Comparison of ENCODE assay signal across 1 cellular context in the genomic region with DNA sequence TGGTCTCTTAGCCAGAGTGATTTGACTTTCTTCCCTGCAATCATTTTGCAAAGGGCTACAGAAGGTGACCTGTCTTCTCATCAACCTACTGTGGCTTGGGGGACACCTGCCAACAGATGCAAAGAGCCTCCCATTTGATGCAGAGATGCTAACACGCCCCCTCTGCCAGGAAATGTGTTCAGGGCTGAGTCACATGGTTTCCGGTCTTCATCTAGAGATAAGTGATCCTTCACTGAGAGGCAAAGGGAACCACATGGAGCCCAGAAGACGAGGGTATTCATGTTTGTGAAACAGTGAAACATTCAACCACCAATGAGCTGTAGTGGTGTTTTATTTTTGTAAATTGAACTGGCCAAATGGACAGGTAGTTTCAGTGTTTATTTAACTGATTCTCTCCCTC.
A peak's percentile ranks its signal among the peaks of the same experiment; 100 is the strongest.
TF ChIP-seq lines count a peak whose summit lies in the region.

No MANE protein-coding gene starts in this region.

TF ChIP-seq in K562, 482 proteins besides CTCF, POLR2A, EP300 and RAD21 (continued from another document):
- TF ChIP-seq, protein P1, sequence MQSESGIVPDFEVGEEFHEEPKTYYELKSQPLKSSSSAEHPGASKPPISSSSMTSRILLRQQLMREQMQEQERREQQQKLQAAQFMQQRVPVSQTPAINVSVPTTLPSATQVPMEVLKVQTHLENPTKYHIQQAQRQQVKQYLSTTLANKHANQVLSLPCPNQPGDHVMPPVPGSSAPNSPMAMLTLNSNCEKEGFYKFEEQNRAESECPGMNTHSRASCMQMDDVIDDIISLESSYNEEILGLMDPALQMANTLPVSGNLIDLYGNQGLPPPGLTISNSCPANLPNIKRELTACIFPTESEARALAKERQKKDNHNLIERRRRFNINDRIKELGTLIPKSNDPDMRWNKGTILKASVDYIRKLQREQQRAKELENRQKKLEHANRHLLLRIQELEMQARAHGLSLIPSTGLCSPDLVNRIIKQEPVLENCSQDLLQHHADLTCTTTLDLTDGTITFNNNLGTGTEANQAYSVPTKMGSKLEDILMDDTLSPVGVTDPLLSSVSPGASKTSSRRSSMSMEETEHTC (IDR thresholded peaks at IDR 0.05) = no peak
- TF ChIP-seq ZNF324 (CRISPR knock-in tag; IDR thresholded peaks at IDR 0.05) (no peak), NRF1 (conservative IDR thresholded peaks at IDR 0.05 in 1 of 2, IDR thresholded peaks at IDR 0.05 in 1 of 2) (no peak), NCOA6 (IDR thresholded peaks at IDR 0.05) (no peak), ZNF174 (CRISPR knock-in tag; IDR thresholded peaks at IDR 0.05) (no peak), ATF1 (CRISPR knock-in tag; IDR thresholded peaks at IDR 0.05) (no peak), ATF1 (tag; IDR thresholded peaks at IDR 0.05) (no peak), SMC3 (conservative IDR thresholded peaks at IDR 0.05; ENCODE audit: insufficient read depth, low read depth, low read length) (no peak), PHB2 (IDR thresholded peaks at IDR 0.05; ENCODE audit: low read depth) (no peak), GABPA (tag; conservative IDR thresholded peaks at IDR 0.05; ENCODE audit: low read depth) (0 out of 2 replicates have a peak, but pooled peaks have one; percentile 14), ZNF668 (CRISPR knock-in tag; IDR thresholded peaks at IDR 0.05) (no peak), ZNF165 (CRISPR knock-in tag; IDR thresholded peaks at IDR 0.05; ENCODE audit: borderline replicate concordance) (no peak), CHD1 (IDR thresholded peaks at IDR 0.05; ENCODE audit: low read length) (no peak), NR2C1 (IDR thresholded peaks at IDR 0.05) (no peak), NR2C1 (tag; IDR thresholded peaks at IDR 0.05) (no peak), FUS (optimal IDR thresholded peaks at IDR 0.05; ENCODE audit: low read depth, low read length) (no peak), CBFA2T2 (conservative IDR thresholded peaks at IDR 0.05) (no peak), L3MBTL2 (IDR thresholded peaks at IDR 0.05) (peak; percentile 82), SAFB2 (IDR thresholded peaks at IDR 0.05; ENCODE audit: borderline replicate concordance, low read depth, low read length, severe bottlenecking) (no peak), ILK (tag; IDR thresholded peaks at IDR 0.05; ENCODE audit: borderline replicate concordance, low read depth) (no peak), ZNF766 (CRISPR knock-in tag; conservative IDR thresholded peaks at IDR 0.05) (no peak), COPS2 (conservative IDR thresholded peaks at IDR 0.05) (no peak)
- TF ChIP-seq, protein P2, sequence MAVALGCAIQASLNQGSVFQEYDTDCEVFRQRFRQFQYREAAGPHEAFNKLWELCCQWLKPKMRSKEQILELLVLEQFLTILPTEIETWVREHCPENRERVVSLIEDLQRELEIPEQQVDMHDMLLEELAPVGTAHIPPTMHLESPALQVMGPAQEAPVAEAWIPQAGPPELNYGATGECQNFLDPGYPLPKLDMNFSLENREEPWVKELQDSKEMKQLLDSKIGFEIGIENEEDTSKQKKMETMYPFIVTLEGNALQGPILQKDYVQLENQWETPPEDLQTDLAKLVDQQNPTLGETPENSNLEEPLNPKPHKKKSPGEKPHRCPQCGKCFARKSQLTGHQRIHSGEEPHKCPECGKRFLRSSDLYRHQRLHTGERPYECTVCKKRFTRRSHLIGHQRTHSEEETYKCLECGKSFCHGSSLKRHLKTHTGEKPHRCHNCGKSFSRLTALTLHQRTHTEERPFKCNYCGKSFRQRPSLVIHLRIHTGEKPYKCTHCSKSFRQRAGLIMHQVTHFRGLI (CRISPR knock-in tag; IDR thresholded peaks at IDR 0.05) = no peak
- TF ChIP-seq, protein P3, sequence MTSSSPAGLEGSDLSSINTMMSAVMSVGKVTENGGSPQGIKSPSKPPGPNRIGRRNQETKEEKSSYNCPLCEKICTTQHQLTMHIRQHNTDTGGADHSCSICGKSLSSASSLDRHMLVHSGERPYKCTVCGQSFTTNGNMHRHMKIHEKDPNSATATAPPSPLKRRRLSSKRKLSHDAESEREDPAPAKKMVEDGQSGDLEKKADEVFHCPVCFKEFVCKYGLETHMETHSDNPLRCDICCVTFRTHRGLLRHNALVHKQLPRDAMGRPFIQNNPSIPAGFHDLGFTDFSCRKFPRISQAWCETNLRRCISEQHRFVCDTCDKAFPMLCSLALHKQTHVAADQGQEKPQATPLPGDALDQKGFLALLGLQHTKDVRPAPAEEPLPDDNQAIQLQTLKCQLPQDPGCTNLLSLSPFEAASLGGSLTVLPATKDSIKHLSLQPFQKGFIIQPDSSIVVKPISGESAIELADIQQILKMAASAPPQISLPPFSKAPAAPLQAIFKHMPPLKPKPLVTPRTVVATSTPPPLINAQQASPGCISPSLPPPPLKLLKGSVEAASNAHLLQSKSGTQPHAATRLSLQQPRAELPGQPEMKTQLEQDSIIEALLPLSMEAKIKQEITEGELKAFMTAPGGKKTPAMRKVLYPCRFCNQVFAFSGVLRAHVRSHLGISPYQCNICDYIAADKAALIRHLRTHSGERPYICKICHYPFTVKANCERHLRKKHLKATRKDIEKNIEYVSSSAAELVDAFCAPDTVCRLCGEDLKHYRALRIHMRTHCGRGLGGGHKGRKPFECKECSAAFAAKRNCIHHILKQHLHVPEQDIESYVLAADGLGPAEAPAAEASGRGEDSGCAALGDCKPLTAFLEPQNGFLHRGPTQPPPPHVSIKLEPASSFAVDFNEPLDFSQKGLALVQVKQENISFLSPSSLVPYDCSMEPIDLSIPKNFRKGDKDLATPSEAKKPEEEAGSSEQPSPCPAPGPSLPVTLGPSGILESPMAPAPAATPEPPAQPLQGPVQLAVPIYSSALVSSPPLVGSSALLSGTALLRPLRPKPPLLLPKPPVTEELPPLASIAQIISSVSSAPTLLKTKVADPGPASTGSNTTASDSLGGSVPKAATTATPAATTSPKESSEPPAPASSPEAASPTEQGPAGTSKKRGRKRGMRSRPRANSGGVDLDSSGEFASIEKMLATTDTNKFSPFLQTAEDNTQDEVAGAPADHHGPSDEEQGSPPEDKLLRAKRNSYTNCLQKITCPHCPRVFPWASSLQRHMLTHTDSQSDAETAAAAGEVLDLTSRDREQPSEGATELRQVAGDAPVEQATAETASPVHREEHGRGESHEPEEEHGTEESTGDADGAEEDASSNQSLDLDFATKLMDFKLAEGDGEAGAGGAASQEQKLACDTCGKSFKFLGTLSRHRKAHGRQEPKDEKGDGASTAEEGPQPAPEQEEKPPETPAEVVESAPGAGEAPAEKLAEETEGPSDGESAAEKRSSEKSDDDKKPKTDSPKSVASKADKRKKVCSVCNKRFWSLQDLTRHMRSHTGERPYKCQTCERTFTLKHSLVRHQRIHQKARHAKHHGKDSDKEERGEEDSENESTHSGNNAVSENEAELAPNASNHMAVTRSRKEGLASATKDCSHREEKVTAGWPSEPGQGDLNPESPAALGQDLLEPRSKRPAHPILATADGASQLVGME (CRISPR knock-in tag; IDR thresholded peaks at IDR 0.05) = no peak
- TF ChIP-seq, protein P4, sequence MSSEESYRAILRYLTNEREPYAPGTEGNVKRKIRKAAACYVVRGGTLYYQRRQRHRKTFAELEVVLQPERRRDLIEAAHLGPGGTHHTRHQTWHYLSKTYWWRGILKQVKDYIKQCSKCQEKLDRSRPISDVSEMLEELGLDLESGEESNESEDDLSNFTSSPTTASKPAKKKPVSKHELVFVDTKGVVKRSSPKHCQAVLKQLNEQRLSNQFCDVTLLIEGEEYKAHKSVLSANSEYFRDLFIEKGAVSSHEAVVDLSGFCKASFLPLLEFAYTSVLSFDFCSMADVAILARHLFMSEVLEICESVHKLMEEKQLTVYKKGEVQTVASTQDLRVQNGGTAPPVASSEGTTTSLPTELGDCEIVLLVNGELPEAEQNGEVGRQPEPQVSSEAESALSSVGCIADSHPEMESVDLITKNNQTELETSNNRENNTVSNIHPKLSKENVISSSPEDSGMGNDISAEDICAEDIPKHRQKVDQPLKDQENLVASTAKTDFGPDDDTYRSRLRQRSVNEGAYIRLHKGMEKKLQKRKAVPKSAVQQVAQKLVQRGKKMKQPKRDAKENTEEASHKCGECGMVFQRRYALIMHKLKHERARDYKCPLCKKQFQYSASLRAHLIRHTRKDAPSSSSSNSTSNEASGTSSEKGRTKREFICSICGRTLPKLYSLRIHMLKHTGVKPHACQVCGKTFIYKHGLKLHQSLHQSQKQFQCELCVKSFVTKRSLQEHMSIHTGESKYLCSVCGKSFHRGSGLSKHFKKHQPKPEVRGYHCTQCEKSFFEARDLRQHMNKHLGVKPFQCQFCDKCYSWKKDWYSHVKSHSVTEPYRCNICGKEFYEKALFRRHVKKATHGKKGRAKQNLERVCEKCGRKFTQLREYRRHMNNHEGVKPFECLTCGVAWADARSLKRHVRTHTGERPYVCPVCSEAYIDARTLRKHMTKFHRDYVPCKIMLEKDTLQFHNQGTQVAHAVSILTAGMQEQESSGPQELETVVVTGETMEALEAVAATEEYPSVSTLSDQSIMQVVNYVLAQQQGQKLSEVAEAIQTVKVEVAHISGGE (CRISPR knock-in tag; IDR thresholded peaks at IDR 0.05) = no peak
- TF ChIP-seq, protein P5, sequence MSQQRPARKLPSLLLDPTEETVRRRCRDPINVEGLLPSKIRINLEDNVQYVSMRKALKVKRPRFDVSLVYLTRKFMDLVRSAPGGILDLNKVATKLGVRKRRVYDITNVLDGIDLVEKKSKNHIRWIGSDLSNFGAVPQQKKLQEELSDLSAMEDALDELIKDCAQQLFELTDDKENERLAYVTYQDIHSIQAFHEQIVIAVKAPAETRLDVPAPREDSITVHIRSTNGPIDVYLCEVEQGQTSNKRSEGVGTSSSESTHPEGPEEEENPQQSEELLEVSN (IDR thresholded peaks at IDR 0.05; ENCODE audit: borderline replicate concordance in 1 of 2, extremely low read depth in 1 of 2, insufficient read depth in 1 of 2, insufficient read length in 1 of 2, low read depth in 1 of 2, low read length in 1 of 2, poor library complexity in 1 of 2, severe bottlenecking in 1 of 2) = peak in 1 of 2 experiments; percentile 35
- TF ChIP-seq, protein P6, sequence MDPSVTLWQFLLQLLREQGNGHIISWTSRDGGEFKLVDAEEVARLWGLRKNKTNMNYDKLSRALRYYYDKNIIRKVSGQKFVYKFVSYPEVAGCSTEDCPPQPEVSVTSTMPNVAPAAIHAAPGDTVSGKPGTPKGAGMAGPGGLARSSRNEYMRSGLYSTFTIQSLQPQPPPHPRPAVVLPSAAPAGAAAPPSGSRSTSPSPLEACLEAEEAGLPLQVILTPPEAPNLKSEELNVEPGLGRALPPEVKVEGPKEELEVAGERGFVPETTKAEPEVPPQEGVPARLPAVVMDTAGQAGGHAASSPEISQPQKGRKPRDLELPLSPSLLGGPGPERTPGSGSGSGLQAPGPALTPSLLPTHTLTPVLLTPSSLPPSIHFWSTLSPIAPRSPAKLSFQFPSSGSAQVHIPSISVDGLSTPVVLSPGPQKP (CRISPR knock-in tag; IDR thresholded peaks at IDR 0.05) = no peak
